In the genomic region with DNA sequence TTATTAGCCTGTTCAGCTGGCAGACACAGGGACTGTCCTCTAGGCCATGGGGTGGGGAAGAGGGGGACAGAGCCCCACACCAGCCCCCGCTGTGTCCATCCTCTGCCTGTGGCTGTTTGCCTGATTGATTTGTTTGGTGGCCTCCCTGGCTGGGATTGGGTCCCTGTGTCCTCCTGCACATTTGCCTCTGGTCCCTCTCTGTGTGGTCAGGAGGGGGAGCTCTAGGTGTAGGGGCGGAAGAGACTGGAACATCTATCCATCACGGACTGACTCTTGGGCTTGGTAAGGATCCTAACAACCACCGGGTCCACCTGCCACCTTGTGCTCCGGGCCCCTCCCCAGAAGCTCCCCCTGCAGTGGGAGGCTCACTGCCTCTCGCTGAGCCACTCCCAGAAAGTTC, we compare ENCODE assay signal across 11 cellular contexts. TPM values are rescaled to one million over a fixed set of nuclear protein-coding genes. Genes with fewer than 3 reads are reported as not detected.
DNase-seq lines count a peak whose midpoint lies in the region; ATAC-seq lines count a peak whose summit lies in the region.
"Had no signal": no experiment of that assay in that cellular context is flagged by ENCODE, and none has a peak within 500 bp of the region (broad histone marks: within the 10 kb centered on the region; RNA-seq: fewer than 3 reads in every experiment).

No MANE protein-coding gene starts in this region.

- ATAC-seq in right cardiac atrium = no peak

- H3K18ac ChIP-seq in mesendoderm (ENCODE audit: low read length) = no peak overlapping the region

- intact Hi-C loops in right cardiac atrium (cut with DNase I) = no loop called here

- no peaks in the 10 kb centered on the region for H3K79me1 ChIP-seq in mesendoderm (ENCODE audit: low read length)

- H3K9me3 ChIP-seq in right cardiac atrium (ENCODE audit: control insufficient read depth, low read length) = no peaks in the 10 kb centered on the region
- H3K9me3 ChIP-seq: HAP-1, neutrophil, SJCRH30, tibial nerve had no signal

- no CpG with 5 or more reads among the region's 6 CpGs for WGBS in mesendoderm (ENCODE audit: extremely low coverage, insufficient coverage, low lambda C conversion rate)
- WGBS in right cardiac atrium = 84% methylated on average over 6 of the region's 6 CpGs

- no peak overlapping the region for H3K4ac ChIP-seq in mesendoderm (ENCODE audit: low read depth, low read length)

- H4K8ac ChIP-seq in mesendoderm (ENCODE audit: low read depth, low read length) = no peak overlapping the region

- H3K27ac ChIP-seq in mesendoderm (ENCODE audit: low read depth, low read length) = no peak overlapping the region
- H3K27ac ChIP-seq in right cardiac atrium (ENCODE audit: low read length) = no peak overlapping the region
- H3K27ac ChIP-seq: neutrophil, SJCRH30, tibial nerve had no signal

- no peak overlapping the region for H2BK120ac ChIP-seq in mesendoderm (ENCODE audit: low read depth, low read length)

- H2AK5ac ChIP-seq in mesendoderm (ENCODE audit: low read length) = no peak overlapping the region

- no peak overlapping the region for H4K5ac ChIP-seq in mesendoderm (ENCODE audit: low read length)

- H2BK15ac ChIP-seq in mesendoderm (replicated peaks; ENCODE audit: low read depth) = no peak overlapping the region

- H2BK5ac ChIP-seq in mesendoderm (ENCODE audit: low read length) = no peak overlapping the region

- DNase-seq in DMS53 (lab: John Stamatoyannopoulos, UW) = peak; percentile 69
- DNase-seq in HPDE6-E6E7 (ENCODE audit: extremely low spot score) = peak; percentile 71
- DNase-seq in UCSD-AML1 (lab: John Stamatoyannopoulos, UW; ENCODE audit: unreplicated experiment) = peak; percentile 35
- DNase-seq in mesendoderm = peak; percentile 70
- no peak for DNase-seq in NCI-H2029 (lab: John Stamatoyannopoulos, UW)
- DNase-seq in stimulated activated CD4-positive, alpha-beta T cell treated with anti-CD3 and anti-CD28 coated beads, Interleukin-1b, Interleukin-23, amount 100 ng/mL, for 48 hours = no peak
- DNase-seq in right cardiac atrium = no peak

- H3K9ac ChIP-seq in mesendoderm (ENCODE audit: low read length) = no peak overlapping the region

- H3K4me1 ChIP-seq in mesendoderm (ENCODE audit: control insufficient read depth, low read depth, low read length) (peaks cover 1% of the 10 kb centered on the region), right cardiac atrium (ENCODE audit: control insufficient read depth, insufficient read depth, low read length) (peaks cover 3% of the 10 kb centered on the region)
- H3K4me1 ChIP-seq: HAP-1, SJCRH30 had no signal

- no peak overlapping the region for H3K4me3 ChIP-seq in mesendoderm (ENCODE audit: low read length)
- no peak overlapping the region for H3K4me3 ChIP-seq in right cardiac atrium (ENCODE audit: low read length)
- H3K4me3 ChIP-seq: HAP-1, SJCRH30, tibial nerve had no signal

- no peaks in the 10 kb centered on the region for H3K79me2 ChIP-seq in mesendoderm (ENCODE audit: control insufficient read depth, insufficient read depth, low read length)

- no peak overlapping the region for H3K4me2 ChIP-seq in mesendoderm (ENCODE audit: low read length)

- H3K36me3 ChIP-seq in mesendoderm (ENCODE audit: control insufficient read depth, insufficient read depth, low read length) = no peaks in the 10 kb centered on the region
- H3K36me3 ChIP-seq: HAP-1, neutrophil, SJCRH30, tibial nerve had no signal

- no peak overlapping the region for H3K23ac ChIP-seq in mesendoderm (ENCODE audit: low read length)

- H3K27me3 ChIP-seq in mesendoderm (ENCODE audit: insufficient read depth, low read length, poor library complexity) (peaks cover 17% of the 10 kb centered on the region), right cardiac atrium (ENCODE audit: control insufficient read depth, insufficient read depth) (no peaks in the 10 kb centered on the region)

- no peak overlapping the region for H3K56ac ChIP-seq in mesendoderm (ENCODE audit: low read length)

RNA-seq across cellular contexts. Expression of a gene that starts 38.4 kb away (rescaled TPM):
- 27.6 TPM for polyA plus RNA-seq in mesendoderm (2013, experiment 1 of 2)
- polyA plus RNA-seq in mesendoderm (2013, experiment 2 of 2) = 28.0 TPM
- 10 to 100 TPM; 18.8 to 27.6 (median 20.3) TPM for total RNA-seq in right cardiac atrium
- 63.8 TPM for polyA plus RNA-seq in right cardiac atrium

Comparison
In these comparisons a context has a peak if more than half of its experiments do, and no peak if none do; other contexts are left out.
1. DNase-seq: peak in DMS53 (single experiment), HPDE6-E6E7 (single experiment), UCSD-AML1 (single experiment) and mesendoderm (single experiment); none in NCI-H2029 (single experiment), stimulated activated CD4-positive, alpha-beta T cell treated with anti-CD3 and anti-CD28 coated beads, Interleukin-1b, Interleukin-23, amount 100 ng/mL, for 48 hours (single experiment) and right cardiac atrium (0 of 3).